ENCODE assay signal across 9 cellular contexts in genomic region chr20:45945678-45946148, GRCh38. TPM values are rescaled to one million over a fixed set of nuclear protein-coding genes. Genes with fewer than 3 reads are reported as not detected.
DNase-seq lines count a peak whose midpoint lies in the region; ATAC-seq, FAIRE-seq and TF ChIP-seq lines count a peak whose summit lies in the region.
"Had no signal": no experiment of that assay in that cellular context is flagged by ENCODE, and none has a peak within 500 bp of the region (broad histone marks: within the 10 kb centered on the region; RNA-seq: fewer than 3 reads in every experiment).

No MANE protein-coding gene starts in this region.

- no peaks in the 10 kb centered on the region for H4K20me1 ChIP-seq in GM12878 (ENCODE audit: control insufficient read depth, insufficient read depth)

- in situ Hi-C loops in GM12878 (cut with MboI) = no loop called here

- no peak for TF ChIP-seq RAD21 in GM12878 (IDR thresholded peaks at IDR 0.05; ENCODE audit: insufficient read depth, low read depth, low read length)

- BruUV-seq in GM12878 (replicated peaks; lab: Mats Ljungman, UMichigan) = no TSS peak

- WGBS in GM12878 (ENCODE audit: insufficient coverage, insufficient replicate concordance, low lambda C conversion rate, missing lambda C conversion rate) = 87% methylated on average over 13 of the region's 13 CpGs
- 93% methylated on average over 9 to 13 of the region's 13 CpGs for WGBS in endodermal cell (ENCODE audit: insufficient coverage in 1 of 2, insufficient read length in 1 of 2), 2 experiments

- H3K4me2 ChIP-seq in GM12878 (ENCODE audit: control insufficient read depth, insufficient read depth) = no peak overlapping the region

- no peaks in the 10 kb centered on the region for H3K9me3 ChIP-seq in MG63
- H3K9me3 ChIP-seq in GM12878 (replicated peaks; ENCODE audit: control insufficient read depth, insufficient read depth, low read length) = no peaks in the 10 kb centered on the region
- no peaks in the 10 kb centered on the region for H3K9me3 ChIP-seq in naive thymus-derived CD4-positive, alpha-beta T cell (ENCODE audit: control insufficient read depth in 2 of 3, low read length in 3 of 3)
- no peaks in the 10 kb centered on the region for H3K9me3 ChIP-seq in endodermal cell (ENCODE audit: control insufficient read depth, low read length)

- no peak for TF ChIP-seq EP300 in GM12878 (IDR thresholded peaks at IDR 0.05; ENCODE audit: borderline replicate concordance in 1 of 2, control insufficient read depth in 1 of 2, low read depth in 2 of 2, low read length in 2 of 2)

- peak overlapping the region in 1 of 9 donors; percentile 21 for H3K27ac Mint-ChIP-seq in naive thymus-derived CD4-positive, alpha-beta T cell
- H3K27ac Mint-ChIP-seq in endodermal cell = no peak overlapping the region

- no peak overlapping the region for H3K4me3 ChIP-seq in MG63
- H3K4me3 ChIP-seq in GM12878 = no peak overlapping the region
- no peak overlapping the region for H3K4me3 ChIP-seq in naive thymus-derived CD4-positive, alpha-beta T cell (ENCODE audit: low read length)
- H3K4me3 ChIP-seq in endodermal cell (ENCODE audit: low read length) = no peak overlapping the region

- intact Hi-C loops in GM12878 (cut with micrococcal nuclease; ENCODE audit: unreplicated experiment) = no loop called here
- intact Hi-C loops in naive thymus-derived CD4-positive, alpha-beta T cell (cut with micrococcal nuclease) = no loop called here

- H3K4me1 ChIP-seq in GM12878 (ENCODE audit: control insufficient read depth, insufficient read depth, low read length) (peaks cover 3% of the 10 kb centered on the region; the same call in 1 of the 2 replicates), endodermal cell (ENCODE audit: control insufficient read depth, insufficient read depth, low read length) (no peaks in the 10 kb centered on the region)
- no peaks in the 10 kb centered on the region for H3K4me1 ChIP-seq in naive thymus-derived CD4-positive, alpha-beta T cell (ENCODE audit: control insufficient read depth in 2 of 2, insufficient read depth in 2 of 2, low read length in 2 of 2)

- no peak overlapping the region for H3K27ac ChIP-seq in GM12878 (ENCODE audit: control insufficient read depth, insufficient read depth)
- no peak overlapping the region for H3K27ac ChIP-seq in naive thymus-derived CD4-positive, alpha-beta T cell (ENCODE audit: low read depth, low read length)
- no peak overlapping the region for H3K27ac ChIP-seq in endodermal cell (ENCODE audit: low read depth, low read length)

- CTCF ChIA-PET in GM12878 (lab: Yijun Ruan, JAX) = interaction anchor here (1.7 to 8.0 kb wide), 2 partner anchors 24 to 146 kb away, joined by 6 to 33 read pairs; no protein-coding TSS in a partner anchor
- CTCF ChIA-PET in naive thymus-derived CD4-positive, alpha-beta T cell (lab: Charles Lee) = interaction anchor here (1.7 kb wide), 1 partner anchor 24 kb away, joined by 4 read pairs; no protein-coding TSS in a partner anchor

- no peak overlapping the region for H2AFZ ChIP-seq in GM12878 (ENCODE audit: control insufficient read depth, low read depth, low read length)

- no peak for TF ChIP-seq CTCF in GM12878 (IDR thresholded peaks at IDR 0.05 in 2 of 3, conservative IDR thresholded peaks at IDR 0.05 in 1 of 3; ENCODE audit: control insufficient read depth in 2 of 3, extremely low read depth in 1 of 3, insufficient read depth in 1 of 3, low read depth in 3 of 3, low read length in 3 of 3)
- no peak for TF ChIP-seq CTCF in endodermal cell (conservative IDR thresholded peaks at IDR 0.05)

- H3K36me3 Mint-ChIP-seq in naive thymus-derived CD4-positive, alpha-beta T cell = peaks cover 5 to 28% (median 11%) of the 10 kb centered on the region in 5 donors
- peaks cover 50% of the 10 kb centered on the region for H3K36me3 Mint-ChIP-seq in endodermal cell (ENCODE audit: low read depth)

- POLR2A ChIA-PET in GM12878 (lab: Charles Lee) = interaction anchor here (1.6 kb wide), 1 partner anchor 11 kb away, joined by 11 read pairs; no protein-coding TSS in a partner anchor
- POLR2A ChIA-PET in naive thymus-derived CD4-positive, alpha-beta T cell (lab: Charles Lee) = interaction anchor here (0.6 to 5.9 kb wide), 2 partner anchors 9 to 21 kb away, joined by 6 to 55 read pairs; partner anchors contain the start of gene PCIF1

- TF ChIP-seq POLR2A in GM12878 (IDR thresholded peaks at IDR 0.05; ENCODE audit: low read depth, low read length) = 0 out of 2 replicates have a peak, but pooled peaks have one; percentile 9

- H3K4me1 Mint-ChIP-seq in naive thymus-derived CD4-positive, alpha-beta T cell = peaks cover 0 to 13% (median 0%) of the 10 kb centered on the region in 7 donors
- no peaks in the 10 kb centered on the region for H3K4me1 Mint-ChIP-seq in endodermal cell

- peak; percentile 36 for DNase-seq in CD1c-positive myeloid dendritic cell (ENCODE audit: extremely low spot score)
- DNase-seq in MG63 = peak; percentile 42
- DNase-seq in GM12878 (ENCODE audit: low read depth, low spot score) = no peak
- no peak for DNase-seq in naive thymus-derived CD4-positive, alpha-beta T cell
- DNase-seq in SKM-1 (lab: John Stamatoyannopoulos, UW; ENCODE audit: unreplicated experiment) = no peak
- DNase-seq in NCI-H1048 (lab: John Stamatoyannopoulos, UW) = no peak
- no peak for DNase-seq in endodermal cell

- SMC1A ChIA-PET in GM12878 (lab: Charles Lee; ENCODE audit: uncharacterized antibody, unreplicated experiment) = interaction anchor here (1.0 to 1.8 kb wide), 4 partner anchors 11 to 147 kb away, joined by 3 to 5 read pairs (median 4); partner anchors contain the start of gene PCIF1

- H3K9me3 Mint-ChIP-seq in naive thymus-derived CD4-positive, alpha-beta T cell = no peaks in the 10 kb centered on the region
- no peaks in the 10 kb centered on the region for H3K9me3 Mint-ChIP-seq in endodermal cell

- H3K27me3 ChIP-seq in MG63 (no peaks in the 10 kb centered on the region), GM12878 (replicated peaks in 1 of 2; ENCODE audit: control insufficient read depth in 2 of 2, insufficient read depth in 2 of 2, low read length in 1 of 2) (no peaks in the 10 kb centered on the region), endodermal cell (ENCODE audit: control insufficient read depth, insufficient read depth, low read length, poor library complexity, severe bottlenecking) (no peaks in the 10 kb centered on the region)
- H3K27me3 ChIP-seq in naive thymus-derived CD4-positive, alpha-beta T cell (ENCODE audit: control insufficient read depth in 2 of 2, insufficient read depth in 2 of 2, low read length in 2 of 2) = no peaks in the 10 kb centered on the region

- H3K27me3 Mint-ChIP-seq in naive thymus-derived CD4-positive, alpha-beta T cell = no peaks in the 10 kb centered on the region
- no peaks in the 10 kb centered on the region for H3K27me3 Mint-ChIP-seq in endodermal cell (ENCODE audit: insufficient read depth)

- peaks cover 86% of the 10 kb centered on the region for H3K36me3 ChIP-seq in MG63
- H3K36me3 ChIP-seq in GM12878 (ENCODE audit: control insufficient read depth in 2 of 2, insufficient read depth in 2 of 2, low read length in 1 of 2) = peaks cover 23 to 53% of the 10 kb centered on the region in 2 experiments
- peaks cover 16 to 96% (median 37%) of the 10 kb centered on the region in 3 experiments for H3K36me3 ChIP-seq in naive thymus-derived CD4-positive, alpha-beta T cell (ENCODE audit: control insufficient read depth in 2 of 3, insufficient read depth in 3 of 3, low read length in 3 of 3)
- peaks cover 61% of the 10 kb centered on the region for H3K36me3 ChIP-seq in endodermal cell (ENCODE audit: control insufficient read depth, insufficient read depth, low read length)

- H3K9ac ChIP-seq in GM12878 (ENCODE audit: control insufficient read depth, insufficient read depth, low read length) (no peak overlapping the region), endodermal cell (ENCODE audit: extremely low read depth, low read length, poor library complexity, severe bottlenecking) (no peak overlapping the region)

- ATAC-seq in GM12878 = no peak
- ATAC-seq in naive thymus-derived CD4-positive, alpha-beta T cell = peak; percentile 37
- no peak for ATAC-seq in GM18520 (IDR thresholded peaks at IDR 0.05; ENCODE audit: unreplicated experiment)

- RAD21 ChIA-PET in GM12878 (lab: Charles Lee; ENCODE audit: unreplicated experiment) = no interaction called here

- no peak for FAIRE-seq in GM12878 (lab: Jason Lieb, UNC)
- FAIRE-seq: GM12892 had no signal

- no peaks in the 10 kb centered on the region for H3K79me2 ChIP-seq in GM12878 (ENCODE audit: control insufficient read depth, insufficient read depth, low read length)

- H3K4me3 Mint-ChIP-seq in naive thymus-derived CD4-positive, alpha-beta T cell = no peak overlapping the region
- no peak overlapping the region for H3K4me3 Mint-ChIP-seq in endodermal cell

RNA-seq across cellular contexts. Expression of gene PCIF1, which starts 11.2 kb away (rescaled TPM):
- 10.5 and 12.1 TPM in 2 replicates for total RNA-seq in MG63 (2014; rRNA removed; shearing (Covaris generic); ENCODE audit: low replicate concordance)
- 23.3 and 27.4 TPM in 2 replicates for total RNA-seq in GM12878 (2013; cell fraction: nucleolus; rRNA removed)
- total RNA-seq in GM12878 (2014; rRNA removed) (13.8 and 14.3 TPM in 2 replicates), GM12878 (2014; rRNA removed; fragmentation: Illumina TruSeq; extraction: Trizol) (7.7 and 9.9 TPM in 2 replicates), GM12878 (2021) (29.2 and 29.9 TPM in 2 replicates), endodermal cell (10 to 100 TPM; 22.0 to 34.5 TPM)
- 18.3 TPM for polyA plus RNA-seq in GM12878 (2011; ENCODE audit: low read depth)
- polyA plus RNA-seq in GM12878 (2011; rRNA removed) (9.6 and 13.3 TPM in 2 replicates), GM12878 (2014; fragmentation: Illumina TruSeq; extraction: Trizol) (13.4 and 23.4 TPM in 2 replicates), GM12878 (2014; fragmentation: Nextera tagmentation; extraction: Ambion mirVana) (10 to 100 TPM in 1 of 2 experiments, 1 to 10 TPM in 1; 8.4 to 10.1 TPM), GM12878 (2014; rRNA removed) (21.4 and 22.5 TPM in 2 replicates), GM12878 (2016; fragmentation: Nextera tagmentation; extraction: Ambion mirVana) (10 to 100 TPM; 32.7 to 32.9 TPM)
- polyA plus RNA-seq in GM12878 (2011; cell fraction: cytosol; rRNA removed) = 23.5 and 24.0 TPM in 2 replicates
- polyA plus RNA-seq in GM12878 (2011; cell fraction: nucleus; rRNA removed) = 53.5 and 55.4 TPM in 2 replicates
- 26.9 and 34.4 TPM in 2 replicates for polyA plus RNA-seq in GM12878 (2012)
- 15.1 and 24.4 TPM in 2 replicates for polyA minus RNA-seq in GM12878 (2011; rRNA and poly(A)+ RNA removed)
- polyA minus RNA-seq in GM12878 (2011; cell fraction: cytosol; rRNA and poly(A)+ RNA removed) = 9.4 and 9.8 TPM in 2 replicates
- 27.7 and 40.9 TPM in 2 replicates for polyA minus RNA-seq in GM12878 (2011; cell fraction: nucleus; rRNA and poly(A)+ RNA removed)
- total RNA-seq in naive thymus-derived CD4-positive, alpha-beta T cell = 10 to 100 TPM; 42.3 to 79.6 (median 67.0) TPM
- polyA plus RNA-seq in naive thymus-derived CD4-positive, alpha-beta T cell = 100 to 1,000 TPM in 1 of 2 donors, 10 to 100 TPM in 1; 68.7 to 130 TPM
- 40.7 TPM for polyA plus RNA-seq in endodermal cell (2013, experiment 1 of 2)
- polyA plus RNA-seq in endodermal cell (2013, experiment 2 of 2) = 37.1 TPM

RNA-seq across cellular contexts. Expression of gene ZNF335, which starts 26.3 kb away (rescaled TPM):
- total RNA-seq in MG63 (2014; rRNA removed; shearing (Covaris generic); ENCODE audit: low replicate concordance) = 8.7 and 9.5 TPM in 2 replicates
- 110 and 127 TPM in 2 replicates for total RNA-seq in GM12878 (2013; cell fraction: nucleolus; rRNA removed)
- total RNA-seq in GM12878 (2014; rRNA removed) (19.9 and 24.2 TPM in 2 replicates), GM12878 (2014; rRNA removed; fragmentation: Illumina TruSeq; extraction: Trizol) (10.5 and 12.3 TPM in 2 replicates), GM12878 (2021) (25.0 and 30.1 TPM in 2 replicates), endodermal cell (10 to 100 TPM; 18.3 to 21.0 TPM)
- 6.9 TPM for polyA plus RNA-seq in GM12878 (2011; ENCODE audit: low read depth)
- polyA plus RNA-seq in GM12878 (2011; rRNA removed) (5.0 and 11.4 TPM in 2 replicates), GM12878 (2014; fragmentation: Illumina TruSeq; extraction: Trizol) (3.4 and 12.5 TPM in 2 replicates), GM12878 (2014; fragmentation: Nextera tagmentation; extraction: Ambion mirVana) (1 to 10 TPM in 1 of 2 experiments, under 1 TPM in 1; 0.74 to 1.2 TPM), GM12878 (2014; rRNA removed) (24.8 and 27.2 TPM in 2 replicates), GM12878 (2016; fragmentation: Nextera tagmentation; extraction: Ambion mirVana) (10 to 100 TPM; 16.5 to 19.5 TPM)
- 13.1 and 18.1 TPM in 2 replicates for polyA plus RNA-seq in GM12878 (2011; cell fraction: cytosol; rRNA removed)
- 80.6 and 103 TPM in 2 replicates for polyA plus RNA-seq in GM12878 (2011; cell fraction: nucleus; rRNA removed)
- 13.7 and 15.3 TPM in 2 replicates for polyA plus RNA-seq in GM12878 (2012)
- polyA minus RNA-seq in GM12878 (2011; rRNA and poly(A)+ RNA removed) = 28.2 and 32.4 TPM in 2 replicates
- polyA minus RNA-seq in GM12878 (2011; cell fraction: cytosol; rRNA and poly(A)+ RNA removed) = 6.3 and 9.9 TPM in 2 replicates
- 45.3 and 81.1 TPM in 2 replicates for polyA minus RNA-seq in GM12878 (2011; cell fraction: nucleus; rRNA and poly(A)+ RNA removed)
- 10 to 100 TPM; 39.9 to 95.2 (median 53.8) TPM for total RNA-seq in naive thymus-derived CD4-positive, alpha-beta T cell
- polyA plus RNA-seq in naive thymus-derived CD4-positive, alpha-beta T cell = 10 to 100 TPM in 1 of 2 donors, 1 to 10 TPM in 1; 7.1 to 14.6 TPM
- 14.5 TPM for polyA plus RNA-seq in endodermal cell (2013, experiment 1 of 2)
- 12.8 TPM for polyA plus RNA-seq in endodermal cell (2013, experiment 2 of 2)

RNA-seq across cellular contexts. Expression of gene PLTP, which starts 33.8 kb away (rescaled TPM):
- total RNA-seq in MG63 (2014; rRNA removed; shearing (Covaris generic); ENCODE audit: low replicate concordance) = 46.8 and 70.1 TPM in 2 replicates
- total RNA-seq in GM12878 (2013; cell fraction: nucleolus; rRNA removed) = 14.6 and 15.7 TPM in 2 replicates
- total RNA-seq in GM12878 (2014; rRNA removed) (9.2 and 10.6 TPM in 2 replicates), GM12878 (2014; rRNA removed; fragmentation: Illumina TruSeq; extraction: Trizol) (4.0 and 4.1 TPM in 2 replicates), GM12878 (2021) (9.7 and 10.8 TPM in 2 replicates), endodermal cell (100 to 1,000 TPM in 1 of 2 donors, 10 to 100 TPM in 1; 92.1 to 123 TPM)
- 5.7 TPM for polyA plus RNA-seq in GM12878 (2011; ENCODE audit: low read depth)
- polyA plus RNA-seq in GM12878 (2011; rRNA removed) (3.1 and 4.9 TPM in 2 replicates), GM12878 (2014; fragmentation: Illumina TruSeq; extraction: Trizol) (2.6 and 6.1 TPM in 2 replicates), GM12878 (2014; fragmentation: Nextera tagmentation; extraction: Ambion mirVana) (1 to 10 TPM; 1.6 TPM), GM12878 (2014; rRNA removed) (9.1 and 9.9 TPM in 2 replicates), GM12878 (2016; fragmentation: Nextera tagmentation; extraction: Ambion mirVana) (10 to 100 TPM; 12.4 to 17.0 TPM)
- polyA plus RNA-seq in GM12878 (2011; cell fraction: cytosol; rRNA removed) = 8.8 and 9.1 TPM in 2 replicates
- polyA plus RNA-seq in GM12878 (2011; cell fraction: nucleus; rRNA removed) = 4.1 and 4.6 TPM in 2 replicates
- 11.3 and 16.6 TPM in 2 replicates for polyA plus RNA-seq in GM12878 (2012)
- polyA minus RNA-seq in GM12878 (2011; rRNA and poly(A)+ RNA removed) = 2.6 and 6.4 TPM in 2 replicates
- polyA minus RNA-seq in GM12878 (2011; cell fraction: cytosol; rRNA and poly(A)+ RNA removed) = 0.62 and 0.94 TPM in 2 replicates
- polyA minus RNA-seq in GM12878 (2011; cell fraction: nucleus; rRNA and poly(A)+ RNA removed) = 0.77 and 1.5 TPM in 2 replicates
- under 1 TPM in 4 of 5 experiments, not detected in 1; 0.31 to 0.44 (median 0.37) TPM for total RNA-seq in naive thymus-derived CD4-positive, alpha-beta T cell
- polyA plus RNA-seq in naive thymus-derived CD4-positive, alpha-beta T cell = not detected
- 92.8 TPM for polyA plus RNA-seq in endodermal cell (2013, experiment 1 of 2)
- polyA plus RNA-seq in endodermal cell (2013, experiment 2 of 2) = 82.3 TPM

RNA-seq across cellular contexts. Expression of gene CTSA, which starts 54.6 kb away (rescaled TPM):
- total RNA-seq in MG63 (2014; rRNA removed; shearing (Covaris generic); ENCODE audit: low replicate concordance) = 17.8 and 27.9 TPM in 2 replicates
- 84.3 and 84.6 TPM in 2 replicates for total RNA-seq in GM12878 (2013; cell fraction: nucleolus; rRNA removed)
- 21.6 and 29.1 TPM in 2 replicates for total RNA-seq in GM12878 (2014; rRNA removed)
- total RNA-seq in GM12878 (2014; rRNA removed; fragmentation: Illumina TruSeq; extraction: Trizol) = 19.5 and 21.7 TPM in 2 replicates
- total RNA-seq in GM12878 (2021) = 41.5 and 42.1 TPM in 2 replicates
- polyA plus RNA-seq in GM12878 (2011; ENCODE audit: low read depth) = 20.7 TPM
- 16.3 and 30.3 TPM in 2 replicates for polyA plus RNA-seq in GM12878 (2011; rRNA removed)
- polyA plus RNA-seq in GM12878 (2011; cell fraction: cytosol; rRNA removed) = 50.5 and 59.5 TPM in 2 replicates
- 150 and 165 TPM in 2 replicates for polyA plus RNA-seq in GM12878 (2011; cell fraction: nucleus; rRNA removed)
- 37.9 and 40.3 TPM in 2 replicates for polyA plus RNA-seq in GM12878 (2012)
- 37.9 and 47.1 TPM in 2 replicates for polyA plus RNA-seq in GM12878 (2014; fragmentation: Illumina TruSeq; extraction: Trizol)
- polyA plus RNA-seq in GM12878 (2014; fragmentation: Nextera tagmentation; extraction: Ambion mirVana) = 1 to 10 TPM; 7.1 to 8.6 TPM
- polyA plus RNA-seq in GM12878 (2014; rRNA removed) = 42.2 and 44.1 TPM in 2 replicates
- 10 to 100 TPM; 61.0 to 67.0 TPM for polyA plus RNA-seq in GM12878 (2016; fragmentation: Nextera tagmentation; extraction: Ambion mirVana)
- polyA minus RNA-seq in GM12878 (2011; rRNA and poly(A)+ RNA removed) = 50.5 and 51.0 TPM in 2 replicates
- 19.1 and 22.4 TPM in 2 replicates for polyA minus RNA-seq in GM12878 (2011; cell fraction: cytosol; rRNA and poly(A)+ RNA removed)
- 56.5 and 84.8 TPM in 2 replicates for polyA minus RNA-seq in GM12878 (2011; cell fraction: nucleus; rRNA and poly(A)+ RNA removed)
- total RNA-seq in naive thymus-derived CD4-positive, alpha-beta T cell = 100 to 1,000 TPM in 1 of 5 experiments, 10 to 100 TPM in 4; 60.5 to 151 (median 65.1) TPM
- 10 to 100 TPM; 59.6 to 74.7 TPM for polyA plus RNA-seq in naive thymus-derived CD4-positive, alpha-beta T cell
- 10 to 100 TPM; 70.7 to 84.8 TPM for total RNA-seq in endodermal cell
- polyA plus RNA-seq in endodermal cell (2013, experiment 1 of 2) = 38.6 TPM
- polyA plus RNA-seq in endodermal cell (2013, experiment 2 of 2) = 34.6 TPM

RNA-seq across cellular contexts. Expression of gene NEURL2, which starts 54.7 kb away (rescaled TPM):
- 0.39 TPM in 1 of 2 replicates, not detected in the other for total RNA-seq in MG63 (2014; rRNA removed; shearing (Covaris generic); ENCODE audit: low replicate concordance)
- total RNA-seq in GM12878 (2013; cell fraction: nucleolus; rRNA removed) = 9.5 and 9.7 TPM in 2 replicates
- total RNA-seq in GM12878 (2014; rRNA removed) (5.8 and 7.0 TPM in 2 replicates), GM12878 (2014; rRNA removed; fragmentation: Illumina TruSeq; extraction: Trizol) (1.2 TPM in 2 replicates), GM12878 (2021) (4.7 and 5.7 TPM in 2 replicates), endodermal cell (1 to 10 TPM; 4.4 to 6.4 TPM)
- 0.46 TPM for polyA plus RNA-seq in GM12878 (2011; ENCODE audit: low read depth)
- polyA plus RNA-seq in GM12878 (2011; rRNA removed) (0.42 and 0.53 TPM in 2 replicates), GM12878 (2014; fragmentation: Illumina TruSeq; extraction: Trizol) (1.0 TPM in 1 of 2 replicates, not detected in the other), GM12878 (2014; fragmentation: Nextera tagmentation; extraction: Ambion mirVana) (1 to 10 TPM in 1 of 2 experiments, under 1 TPM in 1; 0.97 to 1.8 TPM), GM12878 (2014; rRNA removed) (6.5 and 6.9 TPM in 2 replicates), GM12878 (2016; fragmentation: Nextera tagmentation; extraction: Ambion mirVana) (1 to 10 TPM; 3.7 to 4.1 TPM)
- 1.3 and 2.1 TPM in 2 replicates for polyA plus RNA-seq in GM12878 (2011; cell fraction: cytosol; rRNA removed)
- polyA plus RNA-seq in GM12878 (2011; cell fraction: nucleus; rRNA removed) = 2.0 and 2.8 TPM in 2 replicates
- polyA plus RNA-seq in GM12878 (2012) = 2.4 and 3.4 TPM in 2 replicates
- polyA minus RNA-seq in GM12878 (2011; rRNA and poly(A)+ RNA removed) = 0.22 and 2.3 TPM in 2 replicates
- 1.1 and 1.9 TPM in 2 replicates for polyA minus RNA-seq in GM12878 (2011; cell fraction: cytosol; rRNA and poly(A)+ RNA removed)
- 2.4 and 5.9 TPM in 2 replicates for polyA minus RNA-seq in GM12878 (2011; cell fraction: nucleus; rRNA and poly(A)+ RNA removed)
- 1 to 10 TPM; 1.2 to 5.3 (median 4.0) TPM for total RNA-seq in naive thymus-derived CD4-positive, alpha-beta T cell
- 1 to 10 TPM in 1 of 2 donors, under 1 TPM in 1; 0.69 to 4.0 TPM for polyA plus RNA-seq in naive thymus-derived CD4-positive, alpha-beta T cell
- 1.5 TPM for polyA plus RNA-seq in endodermal cell (2013, experiment 1 of 2)
- 1.9 TPM for polyA plus RNA-seq in endodermal cell (2013, experiment 2 of 2)

Comparison
In these comparisons a context has a peak if more than half of its experiments do, and no peak if none do; other contexts are left out.
1. DNase-seq: peak in CD1c-positive myeloid dendritic cell (single experiment) and MG63 (single experiment); none in GM12878 (single experiment), naive thymus-derived CD4-positive, alpha-beta T cell (0 of 9), SKM-1 (single experiment), NCI-H1048 (single experiment) and endodermal cell (single experiment).